ENCODE assay signal across 1 cellular context in the genomic region with DNA sequence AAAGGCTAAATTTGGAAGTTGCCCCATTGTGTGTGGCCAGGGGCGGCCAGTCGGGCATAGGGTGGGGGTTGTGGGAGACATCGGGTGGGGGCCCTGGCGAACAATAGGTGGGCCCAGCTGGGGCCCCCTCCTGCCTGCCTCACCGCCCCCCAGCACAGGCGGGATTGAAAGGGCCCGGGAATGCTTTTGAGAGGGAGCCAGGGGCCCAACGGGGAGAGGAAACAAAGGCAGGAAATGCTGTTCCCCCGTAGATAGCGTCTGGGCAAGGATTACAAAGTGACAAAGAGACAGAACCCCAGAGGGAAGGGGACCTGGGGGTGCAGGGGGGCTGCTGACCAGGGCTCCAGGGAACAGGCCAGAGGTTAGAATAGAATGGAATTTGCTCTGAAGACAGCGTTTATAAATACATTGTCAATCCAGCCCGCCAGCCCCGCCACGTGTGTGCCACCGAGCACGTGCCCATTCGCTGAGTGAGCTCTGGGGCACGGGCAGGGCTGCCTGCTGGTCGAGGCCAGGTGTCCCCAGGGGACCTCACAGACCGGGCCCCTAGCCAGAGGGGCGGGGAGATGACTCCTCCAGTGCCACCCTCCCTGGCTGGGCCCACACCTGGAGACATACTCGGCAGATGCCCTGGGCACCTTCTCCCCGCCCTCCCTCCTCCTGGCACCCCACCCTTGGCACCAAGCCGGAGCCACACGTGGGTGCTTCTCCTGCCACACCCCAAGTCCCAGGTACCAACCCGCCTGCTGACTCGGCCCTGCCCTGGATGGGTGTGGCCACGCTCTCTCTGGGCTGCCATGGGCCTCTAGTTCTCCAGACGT.
TF ChIP-seq lines count a peak whose summit lies in the region.

No MANE protein-coding gene starts in this region.

TF ChIP-seq in HCT116, 20 proteins besides CTCF, POLR2A, EP300 and RAD21:
- TF ChIP-seq SRF (IDR thresholded peaks at IDR 0.05; ENCODE audit: low read depth) (no peak), EZH2 (IDR thresholded peaks at IDR 0.05) (no peak), YY1 (IDR thresholded peaks at IDR 0.05; ENCODE audit: extremely low read depth, insufficient replicate concordance, low read depth, low read length) (no peak), CBX3 (IDR thresholded peaks at IDR 0.05; ENCODE audit: low read depth) (no peak)
